1 cellular context compared by ENCODE assay signal in genomic region chr12:6183689-6184441, GRCh38.
TF ChIP-seq lines count a peak whose summit lies in the region.

No MANE protein-coding gene starts in this region.

TF ChIP-seq in GM23338, 12 proteins besides CTCF, POLR2A, EP300 and RAD21 (continued from another document):
- TF ChIP-seq REST (IDR thresholded peaks at IDR 0.05; ENCODE audit: unreplicated experiment): no peak
